Comparison of ENCODE assay signal across 25 cellular contexts in genomic region chr7:95537483-95537882, GRCh38. TPM values are rescaled to one million over a fixed set of nuclear protein-coding genes. Genes with fewer than 3 reads are reported as not detected.
"Had no signal": no experiment of that assay in that cellular context is flagged by ENCODE, and none has a peak within 500 bp of the region (broad histone marks: within the 10 kb centered on the region; RNA-seq: fewer than 3 reads in every experiment).

No MANE protein-coding gene starts in this region.

- DNase-seq: kidney glomerular epithelial cell; left cardiac atrium; lower lobe of right lung; mammary epithelial cell; mesenchymal stem cell; naive thymus-derived CD8-positive, alpha-beta T cell; occipital lobe; psoas muscle; stimulated activated CD4-positive, alpha-beta T cell treated with anti-CD3 and anti-CD28 coated beads, Interleukin-1b, Interleukin-23, amount 100 ng/mL, for 48 hours; stimulated activated CD4-positive, alpha-beta T cell treated with anti-CD3 and anti-CD28 coated beads, Interleukin-2, amount 100 ng/mL, for 48 hours; stimulated activated CD4-positive, alpha-beta T cell treated with anti-CD3 and anti-CD28 coated beads, Interleukin-4, amount 100 ng/mL, for 4 hours; stimulated activated CD8-positive, alpha-beta memory T cell treated with anti-CD3 and anti-CD28 coated beads, Interleukin-4, amount 100 ng/mL, for 48 hours; stimulated activated naive CD4-positive, alpha-beta T cell treated with Interleukin-2 at 50 U/mL for 16 hours; stimulated activated naive CD8-positive, alpha-beta T cell treated with anti-CD3 and anti-CD28 coated beads, Interleukin-15, amount 100 ng/mL, for 72 hours; substantia nigra had no signal

- H3K4me1 ChIP-seq: lower lobe of right lung, parathyroid adenoma, right atrium auricular region, tibial nerve had no signal

- H3K36me3 ChIP-seq: lower lobe of right lung, neural progenitor cell, neutrophil, right atrium auricular region, right lobe of liver, tibial nerve had no signal

- H3K4me3 ChIP-seq: lower lobe of right lung, neural progenitor cell, psoas muscle, right atrium auricular region, right lobe of liver, smooth muscle cell, tibial nerve had no signal

- H3K27ac ChIP-seq: lower lobe of right lung, neural progenitor cell, neutrophil, parathyroid adenoma, psoas muscle, right atrium auricular region, right lobe of liver, tibial nerve had no signal

- H3K4me2 ChIP-seq: neural progenitor cell, smooth muscle cell had no signal

- H2AFZ ChIP-seq: neural progenitor cell, parathyroid adenoma had no signal

- H3K9me3 ChIP-seq: lower lobe of right lung, neutrophil, psoas muscle, right atrium auricular region, right lobe of liver, tibial nerve had no signal

- H3K27me3 ChIP-seq: neural progenitor cell, right atrium auricular region, right lobe of liver, tibial nerve had no signal

- H3K79me2 ChIP-seq: parathyroid adenoma had no signal

- ATAC-seq: left cardiac atrium; lower lobe of right lung; naive thymus-derived CD8-positive, alpha-beta T cell; psoas muscle; stimulated activated memory B cell treated with anti-CD40 and anti-IgM and Interleukin-4, amounts not matched to agents 10 μg/mL and 1 μg/mL and 100 μg/mL, for 72 hours; stimulated activated naive CD8-positive, alpha-beta T cell treated with anti-CD3 and anti-CD28 coated beads, Interleukin-15, amount 100 ng/mL, for 72 hours had no signal

RNA-seq across cellular contexts. Expression of gene ASB4, which starts 51.7 kb away (rescaled TPM):
- total RNA-seq: mammary epithelial cell; naive thymus-derived CD8-positive, alpha-beta T cell; osteocyte; smooth muscle cell; tibial nerve had no signal
- polyA plus RNA-seq: keratinocyte; mammary epithelial cell; naive thymus-derived CD8-positive, alpha-beta T cell; smooth muscle cell had no signal

RNA-seq across cellular contexts. Expression of gene PDK4, which starts 58.8 kb away (rescaled TPM):
- total RNA-seq: smooth muscle cell had no signal
- polyA plus RNA-seq: keratinocyte; mammary epithelial cell; naive thymus-derived CD8-positive, alpha-beta T cell; smooth muscle cell had no signal
